Comparison of ENCODE assay signal across 8 cellular contexts in the genomic region with DNA sequence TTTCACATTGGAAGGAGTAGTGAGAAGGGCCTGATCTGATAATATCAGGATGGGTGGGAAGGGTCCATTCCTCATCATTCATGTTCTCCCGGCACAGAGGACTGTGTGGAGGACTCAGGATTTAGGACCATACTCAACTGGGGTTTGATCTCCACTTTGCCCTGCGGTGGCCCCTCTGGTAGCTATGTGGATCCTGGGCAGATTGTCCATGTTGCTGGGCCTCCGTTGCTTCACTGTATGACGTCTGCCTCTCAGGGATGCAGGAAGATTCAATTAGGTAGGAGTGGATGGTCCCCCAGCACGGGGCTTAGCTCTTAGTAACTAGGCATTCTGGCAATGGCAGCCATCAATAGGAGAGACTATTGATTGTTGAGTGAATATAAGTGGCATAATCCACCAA. TPM values are rescaled to one million over a fixed set of nuclear protein-coding genes. Genes with fewer than 3 reads are reported as not detected.
DNase-seq lines count a peak whose midpoint lies in the region; ATAC-seq, FAIRE-seq and TF ChIP-seq lines count a peak whose summit lies in the region.

No MANE protein-coding gene starts in this region.

- H3K36me3 ChIP-seq in ACC112 (ENCODE audit: insufficient read depth, low read length) (no peaks in the 10 kb centered on the region), bronchial epithelial cell (ENCODE audit: control insufficient read depth, insufficient read depth, low read length) (peaks cover 21% of the 10 kb centered on the region), mucosa of stomach (ENCODE audit: control insufficient read depth, insufficient read depth, low read length) (peaks cover 2% of the 10 kb centered on the region)

- DNase-seq in HL-60 (ENCODE audit: low read depth in 1 of 2, low spot score in 1 of 2) = no peak
- no peak for DNase-seq in bronchial epithelial cell (ENCODE audit: low read depth)
- no peak for DNase-seq in cerebellar nuclear complex (lab: John Stamatoyannopoulos, UW)
- DNase-seq in RCC 7860 (ENCODE audit: low spot score) = no peak
- DNase-seq in 8988T = no peak

- H3K27me3 ChIP-seq in ACC112 (ENCODE audit: insufficient read depth, low read length) = no peaks in the 10 kb centered on the region
- H3K27me3 ChIP-seq in HL-60 (ENCODE audit: insufficient read depth, poor library complexity, severe bottlenecking) = no peaks in the 10 kb centered on the region
- H3K27me3 ChIP-seq in bronchial epithelial cell (ENCODE audit: control insufficient read depth, insufficient read depth, low read length) = no peaks in the 10 kb centered on the region
- H3K27me3 ChIP-seq in mucosa of stomach (ENCODE audit: control insufficient read depth, insufficient read depth, low read length) = no peaks in the 10 kb centered on the region

- H3K9ac ChIP-seq in mucosa of stomach (ENCODE audit: low read length) = peak overlapping the region; percentile 91

- TF ChIP-seq CTCF in HL-60 (IDR thresholded peaks at IDR 0.05; ENCODE audit: insufficient read depth, low read length) (no peak), bronchial epithelial cell (IDR thresholded peaks at IDR 0.05; ENCODE audit: insufficient read depth, low read length, severe bottlenecking) (no peak)

- ATAC-seq in HG03175 (IDR thresholded peaks at IDR 0.05; ENCODE audit: unreplicated experiment) = no peak

- FAIRE-seq in bronchial epithelial cell (lab: Jason Lieb, UNC) (no peak), RCC 7860 (lab: Jason Lieb, UNC) (no peak)

- H3K79me2 ChIP-seq in ACC112 (ENCODE audit: control insufficient read depth, insufficient read depth, low read length, unreplicated experiment) = peaks cover 48% of the 10 kb centered on the region

- H3K4me3 ChIP-seq in ACC112 (ENCODE audit: low read depth, low read length) (peak overlapping the region; percentile 89), HL-60 (replicated peaks; ENCODE audit: insufficient read depth, low read length) (peak overlapping the region; percentile 59; the same call in 1 of the 2 replicates), bronchial epithelial cell (ENCODE audit: low read depth, low read length) (peak overlapping the region; percentile 86), mucosa of stomach (ENCODE audit: low read length) (no peak overlapping the region)

- H3K27ac ChIP-seq in ACC112 (ENCODE audit: low read depth, low read length) (no peak overlapping the region), HL-60 (replicated peaks) (peak overlapping the region; percentile 95)

- peaks cover 39% of the 10 kb centered on the region for H3K4me1 ChIP-seq in ACC112 (ENCODE audit: control insufficient read depth, insufficient read depth, low read length, unreplicated experiment)
- H3K4me1 ChIP-seq in mucosa of stomach (ENCODE audit: control insufficient read depth, insufficient read depth, low read length) = peaks cover 39% of the 10 kb centered on the region

- H3K9me3 ChIP-seq in mucosa of stomach (ENCODE audit: control insufficient read depth, low read length) = no peaks in the 10 kb centered on the region

- no peak overlapping the region for H2AFZ ChIP-seq in ACC112 (ENCODE audit: low read length, unreplicated experiment)

RNA-seq across cellular contexts. Expression of a gene that starts 2.3 kb away (rescaled TPM):
- 144 and 153 TPM in 2 replicates for total RNA-seq in bronchial epithelial cell
